Comparison of ENCODE assay signal across 17 cellular contexts in genomic region chr5:158737536-158738027, GRCh38.
"Had no signal": no experiment of that assay in that cellular context is flagged by ENCODE, and none has a peak within 500 bp of the region (broad histone marks: within the 10 kb centered on the region; RNA-seq: fewer than 3 reads in every experiment).

No MANE protein-coding gene starts in this region.

- H3K4me1 ChIP-seq: breast epithelium, gastroesophageal sphincter, parathyroid adenoma had no signal

- H3K27me3 ChIP-seq: ascending aorta, breast epithelium, tibial artery, vagina had no signal

- H3K4me1 Mint-ChIP-seq: activated naive CD8-positive, alpha-beta T cell treated with anti-CD3 and anti-CD28 coated beads, Interleukin-2, amount 50 U/mL, for 24 hours; immature natural killer cell had no signal

- H3K9ac ChIP-seq: parathyroid adenoma had no signal

- DNase-seq: activated CD4-positive, alpha-beta T cell treated with anti-CD3 and anti-CD28 coated beads, Interleukin-2, amount 50 U/mL, for 48 hours; activated naive CD4-positive, alpha-beta T cell treated with anti-CD3 and anti-CD28 coated beads for 36 hours; activated naive CD8-positive, alpha-beta T cell treated with anti-CD3 and anti-CD28 coated beads, Interleukin-2, amount 50 U/mL, for 24 hours; activated T-cell treated with anti-CD3 and anti-CD28 coated beads, Interleukin-2, amount 50 U/mL, for 1 hour; immature natural killer cell; midbrain; stimulated activated CD4-positive, alpha-beta T cell treated with anti-CD3 and anti-CD28 coated beads, Interleukin-2, amount 100 ng/mL, for 48 hours; stimulated activated naive CD4-positive, alpha-beta T cell; T-helper 1 cell; tibial artery had no signal

- H3K36me3 ChIP-seq: ascending aorta, breast epithelium, gastroesophageal sphincter, neutrophil, tibial artery, vagina had no signal

- H3K4me3 ChIP-seq: ascending aorta, breast epithelium, gastroesophageal sphincter, tibial artery, vagina had no signal

- H3K36me3 Mint-ChIP-seq: immature natural killer cell had no signal

- H3K4me3 Mint-ChIP-seq: activated naive CD4-positive, alpha-beta T cell treated with anti-CD3 and anti-CD28 coated beads for 36 hours; activated naive CD8-positive, alpha-beta T cell treated with anti-CD3 and anti-CD28 coated beads, Interleukin-2, amount 50 U/mL, for 24 hours; immature natural killer cell had no signal

- H3K27ac Mint-ChIP-seq: activated naive CD4-positive, alpha-beta T cell treated with anti-CD3 and anti-CD28 coated beads for 36 hours; activated naive CD8-positive, alpha-beta T cell treated with anti-CD3 and anti-CD28 coated beads, Interleukin-2, amount 50 U/mL, for 24 hours; activated T-helper 2 cell treated with anti-CD3 and anti-CD28 coated beads, Interferon-gamma antibody, Interleukin-2, Interleukin-4, amounts not matched to agents 10 μg/mL and 5 μg/mL and 100 μg/mL, durations not matched to agents 14 hours and 24 hours and 36 hours; immature natural killer cell had no signal

- H3K9me3 ChIP-seq: ascending aorta, breast epithelium, gastroesophageal sphincter, neutrophil, tibial artery, vagina had no signal

- H3K27ac ChIP-seq: breast epithelium, gastroesophageal sphincter, neutrophil, parathyroid adenoma, vagina had no signal

- H3K9me3 Mint-ChIP-seq: activated naive CD4-positive, alpha-beta T cell treated with anti-CD3 and anti-CD28 coated beads for 36 hours; activated naive CD8-positive, alpha-beta T cell treated with anti-CD3 and anti-CD28 coated beads, Interleukin-2, amount 50 U/mL, for 24 hours; activated T-helper 2 cell treated with anti-CD3 and anti-CD28 coated beads, Interferon-gamma antibody, Interleukin-2, Interleukin-4, amounts not matched to agents 10 μg/mL and 5 μg/mL and 100 μg/mL, durations not matched to agents 14 hours and 24 hours and 36 hours; immature natural killer cell had no signal
